ENCODE assay signal across 10 cellular contexts in the genomic region with DNA sequence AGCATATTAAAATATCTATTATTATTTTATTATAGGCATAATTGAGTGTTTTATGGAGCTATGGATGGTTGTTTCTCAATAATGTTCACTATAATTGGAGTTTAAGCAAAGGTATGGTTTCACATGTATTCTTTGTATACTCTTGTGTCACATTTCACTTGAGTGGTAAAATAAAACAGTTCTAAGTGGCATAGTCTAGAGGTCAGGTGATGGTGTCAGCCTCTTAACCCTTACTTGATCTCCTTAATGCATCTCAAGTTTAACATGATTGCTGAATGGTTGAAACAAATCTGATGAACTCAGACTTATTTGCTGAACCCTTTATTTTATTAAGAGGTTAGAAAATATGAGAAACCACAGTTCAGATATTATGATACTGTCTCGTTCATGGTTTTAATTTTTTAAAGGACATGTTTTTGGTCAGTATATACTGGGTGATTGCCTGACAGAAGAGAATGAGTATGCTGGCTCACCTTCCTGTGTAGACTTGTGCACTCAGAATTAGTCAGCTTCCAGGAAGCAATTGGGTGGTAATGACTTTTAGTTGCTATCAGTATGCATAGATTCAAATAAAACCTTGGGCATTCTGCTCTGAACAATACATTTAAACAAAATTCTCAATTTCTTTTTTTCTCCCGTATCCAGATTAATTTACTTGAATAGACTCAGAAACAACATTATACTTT. TPM values are rescaled to one million over a fixed set of nuclear protein-coding genes. Genes with fewer than 3 reads are reported as not detected.
A peak's percentile ranks its signal among the peaks of the same experiment; 100 is the strongest.
DNase-seq lines count a peak whose midpoint lies in the region; TF ChIP-seq lines count a peak whose summit lies in the region.
"Had no signal": no experiment of that assay in that cellular context is flagged by ENCODE, and none has a peak within 500 bp of the region (broad histone marks: within the 10 kb centered on the region; RNA-seq: fewer than 3 reads in every experiment).

No MANE protein-coding gene starts in this region.

- TF ChIP-seq CTCF in RWPE1 (conservative IDR thresholded peaks at IDR 0.05; ENCODE audit: low read depth) (no peak), fibroblast of the aortic adventitia (IDR thresholded peaks at IDR 0.05; ENCODE audit: insufficient read depth, low read length) (no peak), tibial artery (IDR thresholded peaks at IDR 0.05) (no peak)

- CTCF ChIA-PET in RWPE1 (lab: Yijun Ruan, JAX) = no interaction called here

- peaks cover 20% of the 10 kb centered on the region for H3K4me1 Mint-ChIP-seq in activated CD4-positive, alpha-beta T cell treated with anti-CD3 and anti-CD28 coated beads, Interleukin-2, amount 10 ng/mL, durations not matched to agents 24 days and 14 days

- H3K27ac ChIP-seq in RWPE1 (peak overlapping the region; percentile 96), tibial artery (peak overlapping the region; percentile 5 to 67)
- H3K27ac ChIP-seq: BLaER1 had no signal

- H3K36me3 ChIP-seq in tibial artery = no peaks in the 10 kb centered on the region
- H3K36me3 ChIP-seq: BLaER1 had no signal

- H3K27me3 ChIP-seq in tibial artery = no peaks in the 10 kb centered on the region
- H3K27me3 ChIP-seq: BLaER1 had no signal

- H3K4me1 ChIP-seq in tibial artery = peaks cover 0 to 35% (median 20%) of the 10 kb centered on the region in 4 donors
- H3K4me1 ChIP-seq: BLaER1 had no signal

- peak; percentile 62 for DNase-seq in activated CD4-positive, alpha-beta T cell treated with anti-CD3 and anti-CD28 coated beads, Interleukin-2, amount 10 ng/mL, durations not matched to agents 24 days and 14 days
- no peak for DNase-seq in activated CD4-positive, alpha-beta T cell treated with anti-CD3 and anti-CD28 coated beads for 48 hours
- peak; percentile 77 for DNase-seq in RWPE1 (ENCODE audit: low spot score)
- peak; percentile 75 for DNase-seq in fibroblast of the aortic adventitia (ENCODE audit: low read depth)
- no peak for DNase-seq in tibial artery
- no peak for DNase-seq in amniotic stem cell (lab: John Stamatoyannopoulos, UW)
- no peak for DNase-seq in DMS153 treated with DMSO at 0.1 percent for 48 hours (lab: John Stamatoyannopoulos, UW; ENCODE audit: unreplicated experiment)
- DNase-seq in NCI-H2171 (lab: John Stamatoyannopoulos, UW) = no peak
- DNase-seq: NCI-H1694 had no signal

- POLR2A ChIA-PET in RWPE1 (lab: Yijun Ruan, JAX; ENCODE audit: low non-redundant PET) = no interaction called here

- H3K9me3 ChIP-seq in tibial artery = no peaks in the 10 kb centered on the region

- H3K9me3 Mint-ChIP-seq in activated CD4-positive, alpha-beta T cell treated with anti-CD3 and anti-CD28 coated beads, Interleukin-2, amount 10 ng/mL, durations not matched to agents 24 days and 14 days = peaks cover 5% of the 10 kb centered on the region

- H3K27me3 Mint-ChIP-seq in activated CD4-positive, alpha-beta T cell treated with anti-CD3 and anti-CD28 coated beads, Interleukin-2, amount 10 ng/mL, durations not matched to agents 24 days and 14 days = no peaks in the 10 kb centered on the region

- intact Hi-C loops in activated CD4-positive, alpha-beta T cell treated with anti-CD3 and anti-CD28 coated beads, Interleukin-2, amount 10 ng/mL, durations not matched to agents 24 days and 14 days (cut with micrococcal nuclease) = loop anchor here (2.0 to 5.0 kb wide), 2 partner anchors 27 to 40 kb away; no protein-coding TSS in a partner anchor
- intact Hi-C loops in tibial artery (cut with DNase I; ENCODE audit: low total_unique reads) = no loop called here

- peak overlapping the region; percentile 50 for H3K27ac Mint-ChIP-seq in activated CD4-positive, alpha-beta T cell treated with anti-CD3 and anti-CD28 coated beads, Interleukin-2, amount 10 ng/mL, durations not matched to agents 24 days and 14 days

- H3K4me3 Mint-ChIP-seq in activated CD4-positive, alpha-beta T cell treated with anti-CD3 and anti-CD28 coated beads, Interleukin-2, amount 10 ng/mL, durations not matched to agents 24 days and 14 days = peak overlapping the region; percentile 46

- H3K4me3 ChIP-seq in fibroblast of the aortic adventitia (ENCODE audit: low read depth, low read length) (no peak overlapping the region), tibial artery (no peak overlapping the region)
- H3K4me3 ChIP-seq: BLaER1 had no signal

- peaks cover 25% of the 10 kb centered on the region for H3K36me3 Mint-ChIP-seq in activated CD4-positive, alpha-beta T cell treated with anti-CD3 and anti-CD28 coated beads, Interleukin-2, amount 10 ng/mL, durations not matched to agents 24 days and 14 days (ENCODE audit: low read depth)

RNA-seq across cellular contexts. Expression of a gene that starts 51.6 kb away (rescaled TPM):
- 69.7 and 72.6 TPM in 2 replicates for total RNA-seq in activated CD4-positive, alpha-beta T cell treated with anti-CD3 and anti-CD28 coated beads, Interleukin-2, amount 10 ng/mL, durations not matched to agents 24 days and 14 days
- total RNA-seq in fibroblast of the aortic adventitia (ENCODE audit: low replicate concordance) = 35.1 and 41.0 TPM in 2 replicates

Comparison
In these comparisons a context has a peak if more than half of its experiments do, and no peak if none do; other contexts are left out.
1. DNase-seq: peak in activated CD4-positive, alpha-beta T cell treated with anti-CD3 and anti-CD28 coated beads, Interleukin-2, amount 10 ng/mL, durations not matched to agents 24 days and 14 days (single experiment), RWPE1 (single experiment) and fibroblast of the aortic adventitia (single experiment); none in activated CD4-positive, alpha-beta T cell treated with anti-CD3 and anti-CD28 coated beads for 48 hours (single experiment), tibial artery (0 of 2), amniotic stem cell (single experiment), DMS153 treated with DMSO at 0.1 percent for 48 hours (single experiment) and NCI-H2171 (single experiment).